ENCODE assay signal across 8 cellular contexts in genomic region chr20:31951530-31952453, GRCh38. TPM values are rescaled to one million over a fixed set of nuclear protein-coding genes. Genes with fewer than 3 reads are reported as not detected.
DNase-seq lines count a peak whose midpoint lies in the region; ATAC-seq and TF ChIP-seq lines count a peak whose summit lies in the region.

Gene PDRG1 (minus strand): TSS chr20:31952046. CDS start chr20:31951961, 85 bp downstream.

- ATAC-seq in HG03439 (IDR thresholded peaks at IDR 0.05; ENCODE audit: unreplicated experiment): peak; percentile 94

- H4K20me1 ChIP-seq in BLaER1 treated with 17β-estradiol and CSF1 and Interleukin-3, amounts not matched to agents 10 nM and 100 nM: peaks cover 5 to 49% (median 41%) of the 10 kb centered on the region in 11 experiments; a peak in 19 of 22 replicates

- peak within 1 kb of the TSS; percentile 93 to 99 (median 98) for H3K4me2 ChIP-seq in BLaER1 treated with 17β-estradiol and CSF1 and Interleukin-3, amounts not matched to agents 10 nM and 100 nM

- H3K4me3 ChIP-seq in BLaER1 treated with 17β-estradiol and CSF1 and Interleukin-3, amounts not matched to agents 10 nM and 100 nM: peak within 1 kb of the TSS; percentile 80 to 97 (median 86)

- TF ChIP-seq CTCF in chondrocyte (IDR thresholded peaks at IDR 0.05): peak; percentile 98

- peaks cover 21 to 30% (median 25%) of the 10 kb centered on the region in 10 experiments for H3K4me1 ChIP-seq in BLaER1 treated with 17β-estradiol and CSF1 and Interleukin-3, amounts not matched to agents 10 nM and 100 nM

- H3K9ac ChIP-seq in BLaER1 treated with 17β-estradiol and CSF1 and Interleukin-3, amounts not matched to agents 10 nM and 100 nM: peak within 1 kb of the TSS; percentile 86 to 97 (median 92)

- H3K4me1 Mint-ChIP-seq in chondrocyte (ENCODE audit: low read depth): peaks cover 26% of the 10 kb centered on the region

- H3K9me3 Mint-ChIP-seq in chondrocyte (ENCODE audit: low read depth): peaks cover 3% of the 10 kb centered on the region

- H3K27ac ChIP-seq in BLaER1 treated with 17β-estradiol and CSF1 and Interleukin-3, amounts not matched to agents 10 nM and 100 nM: peak within 1 kb of the TSS; percentile 80 to 91 (median 87)

- H3K27me3 ChIP-seq in BLaER1 treated with 17β-estradiol and CSF1 and Interleukin-3, amounts not matched to agents 10 nM and 100 nM: no peaks in the 10 kb centered on the region

- peaks cover 28% of the 10 kb centered on the region for H3K27me3 Mint-ChIP-seq in chondrocyte (ENCODE audit: low read depth)

- peak within 1 kb of the TSS; percentile 99 for H3K4me3 Mint-ChIP-seq in chondrocyte (ENCODE audit: unreplicated experiment)

- H3K36me3 Mint-ChIP-seq in chondrocyte (ENCODE audit: low read depth): peaks cover 23% of the 10 kb centered on the region

- H3K9me3 ChIP-seq in BLaER1 treated with 17β-estradiol and CSF1 and Interleukin-3, amounts not matched to agents 10 nM and 100 nM (replicated peaks in 1 of 11): peaks cover 8 to 17% (median 12%) of the 10 kb centered on the region in 11 experiments; a peak in 20 of 22 replicates

- DNase-seq in GM19238 (ENCODE audit: insufficient read length, low spot score): peak; percentile 86
- DNase-seq in NCI-H460 (ENCODE audit: extremely low read depth, low read depth): peak; percentile 95
- DNase-seq in activated CD4-positive, CD25-positive, alpha-beta regulatory T cell treated with anti-CD3 and anti-CD28 coated beads, Interleukin-2, amount 50 U/mL, for 72 hours: peak; percentile 99
- peak; percentile 97 for DNase-seq in chondrocyte (ENCODE audit: low spot score)
- DNase-seq in kidney glomerular epithelial cell (lab: John Stamatoyannopoulos, UW): peak; percentile 96
- DNase-seq in stimulated activated CD4-positive, alpha-beta T cell treated with anti-CD3 and anti-CD28 coated beads, Interleukin-15, amount 100 ng/mL, for 48 hours (ENCODE audit: low read depth in 2 of 2): peak; percentile 95

- peaks cover 35 to 40% (median 36%) of the 10 kb centered on the region in 11 experiments for H3K36me3 ChIP-seq in BLaER1 treated with 17β-estradiol and CSF1 and Interleukin-3, amounts not matched to agents 10 nM and 100 nM

- H3K27ac Mint-ChIP-seq in chondrocyte (ENCODE audit: unreplicated experiment): peak within 1 kb of the TSS; percentile 96

RNA-seq across cellular contexts. Expression of gene PDRG1, which starts in this region (rescaled TPM):
- total RNA-seq in NCI-H460 (2014; rRNA removed; shearing (Covaris generic)): 8.0 and 10.1 TPM in 2 replicates
- polyA plus RNA-seq in NCI-H460 (2014; cell fraction: nucleus; rRNA removed): 10.0 and 10.5 TPM in 2 replicates
- total RNA-seq in chondrocyte: 8.9 to 19.0 TPM (median 15.2 TPM) in 3 replicates

Comparison
In these comparisons a context has a peak if more than half of its experiments do, and no peak if none do; other contexts are left out.
1. Peak in every context shown above with its lines: DNase-seq, ATAC-seq, H3K4me3 ChIP-seq and H3K27ac ChIP-seq.